Comparison of ENCODE assay signal across 10 cellular contexts in genomic region chr1:156463874-156464273, GRCh38. TPM values are rescaled to one million over a fixed set of nuclear protein-coding genes. Genes with fewer than 3 reads are reported as not detected.
DNase-seq lines count a peak whose midpoint lies in the region; ATAC-seq and TF ChIP-seq lines count a peak whose summit lies in the region.
"Had no signal": no experiment of that assay in that cellular context is flagged by ENCODE, and none has a peak within 500 bp of the region (broad histone marks: within the 10 kb centered on the region; RNA-seq: fewer than 3 reads in every experiment).

No MANE protein-coding gene starts in this region.

- peaks cover 2% of the 10 kb centered on the region for H3K79me1 ChIP-seq in neuronal stem cell (ENCODE audit: low read depth, low read length)
- no peaks in the 10 kb centered on the region for H3K79me1 ChIP-seq in H9 (ENCODE audit: insufficient read depth, low read depth, low read length, poor library complexity, severe bottlenecking)

- H2AFZ ChIP-seq in neuronal stem cell (ENCODE audit: low read length) (no peak overlapping the region), H9 (ENCODE audit: low read length) (no peak overlapping the region)

- no peak overlapping the region for H3K4me2 ChIP-seq in neuronal stem cell (ENCODE audit: insufficient read depth, low read length, poor library complexity, severe bottlenecking)
- H3K4me2 ChIP-seq in H9 (ENCODE audit: insufficient read depth, insufficient read length, low read length): no peak overlapping the region

- H2BK12ac ChIP-seq in neuronal stem cell (ENCODE audit: low read length) (no peak overlapping the region), H9 (ENCODE audit: insufficient read length, low read depth, low read length) (no peak overlapping the region)

- no peak overlapping the region for H3K27ac Mint-ChIP-seq in T-helper 2 cell treated with Interferon-gamma antibody and Interleukin-4, amounts not matched to agents 5 μg/mL and 100 μg/mL, for 36 hours
- peak overlapping the region in 1 of 3 experiments; percentile 80; a peak in 1 of 7 replicates for H3K27ac Mint-ChIP-seq in H9

- no peak for TF ChIP-seq POLR2A in transverse colon (IDR thresholded peaks at IDR 0.05)
- TF ChIP-seq POLR2A in spleen (IDR thresholded peaks at IDR 0.05): no peak

- H2BK5ac ChIP-seq in neuronal stem cell (ENCODE audit: low read length): no peak overlapping the region
- H2BK5ac ChIP-seq in H9 (ENCODE audit: insufficient read length, low read length): no peak overlapping the region

- no peaks in the 10 kb centered on the region for H3K9me3 Mint-ChIP-seq in T-helper 2 cell treated with Interferon-gamma antibody and Interleukin-4, amounts not matched to agents 5 μg/mL and 100 μg/mL, for 36 hours
- no peaks in the 10 kb centered on the region for H3K9me3 Mint-ChIP-seq in H9
- H3K9me3 Mint-ChIP-seq: activated naive CD4-positive, alpha-beta T cell treated with anti-CD3 and anti-CD28 coated beads, Interleukin-2, amount 50 U/mL, for 24 hours had no signal

- WGBS in neuronal stem cell (ENCODE audit: extremely low coverage in 2 of 2, insufficient read length in 2 of 2, insufficient replicate concordance in 1 of 2), 2 donors: no CpG with 5 or more reads among the region's 4 CpGs
- WGBS in transverse colon (ENCODE audit: low coverage in 1 of 2), 2 donors: 70 to 74% methylated on average over 2 to 4 of the region's 4 CpGs
- no CpG with 5 or more reads among the region's 4 CpGs for WGBS in H9 (ENCODE audit: extremely low coverage, insufficient read length, low lambda C conversion rate)
- WGBS in spleen, 5 donors: 79 to 94% (median 89%) methylated on average over 4 of the region's 4 CpGs

- H3K4ac ChIP-seq in neuronal stem cell (ENCODE audit: low read length) (no peak overlapping the region), H9 (ENCODE audit: low read depth, low read length) (no peak overlapping the region)

- H4K91ac ChIP-seq in neuronal stem cell (ENCODE audit: low read depth, low read length, poor library complexity): no peak overlapping the region
- no peak overlapping the region for H4K91ac ChIP-seq in H9 (ENCODE audit: insufficient read length, low read depth, low read length)

- H3K4me3 ChIP-seq in ascending aorta (peak overlapping the region in 1 of 2 donors; percentile 30), neuronal stem cell (ENCODE audit: low read length in 2 of 2) (no peak overlapping the region), transverse colon (no peak overlapping the region), spleen (no peak overlapping the region)

- no peak overlapping the region for H3K56ac ChIP-seq in H9 (ENCODE audit: insufficient read length, low read depth, low read length)

- H3K79me2 ChIP-seq in H9 (ENCODE audit: insufficient read depth, low read length): no peaks in the 10 kb centered on the region

- H4K20me1 ChIP-seq in H9 (ENCODE audit: control insufficient read depth, insufficient read depth, insufficient read length): no peaks in the 10 kb centered on the region

- H2BK15ac ChIP-seq in neuronal stem cell (ENCODE audit: low read length): no peak overlapping the region
- H2BK15ac ChIP-seq in H9 (ENCODE audit: low read depth, low read length): no peak overlapping the region

- no peak overlapping the region for H3K4me3 Mint-ChIP-seq in T-helper 2 cell treated with Interferon-gamma antibody and Interleukin-4, amounts not matched to agents 5 μg/mL and 100 μg/mL, for 36 hours
- no peak overlapping the region; a peak in 1 of 5 replicates for H3K4me3 Mint-ChIP-seq in H9
- H3K4me3 Mint-ChIP-seq: activated naive CD4-positive, alpha-beta T cell treated with anti-CD3 and anti-CD28 coated beads, Interleukin-2, amount 50 U/mL, for 24 hours had no signal

- H4K8ac ChIP-seq in neuronal stem cell (ENCODE audit: low read depth, low read length) (no peak overlapping the region), H9 (replicated peaks; ENCODE audit: insufficient read length, low read depth, low read length) (no peak overlapping the region)

- no peak overlapping the region for H3T11ph ChIP-seq in H9 (ENCODE audit: low read length)

- H3K27me3 ChIP-seq in ascending aorta (no peaks in the 10 kb centered on the region), neuronal stem cell (ENCODE audit: control insufficient read depth in 3 of 3, insufficient read depth in 3 of 3, low read depth in 1 of 3, low read length in 3 of 3) (no peaks in the 10 kb centered on the region), transverse colon (no peaks in the 10 kb centered on the region), H9 (ENCODE audit: insufficient read depth, low read length) (no peaks in the 10 kb centered on the region; the same call in 1 of the 2 replicates), spleen (replicated peaks in 1 of 7) (no peaks in the 10 kb centered on the region)

- peaks cover 16% of the 10 kb centered on the region for H3K36me3 Mint-ChIP-seq in T-helper 2 cell treated with Interferon-gamma antibody and Interleukin-4, amounts not matched to agents 5 μg/mL and 100 μg/mL, for 36 hours (ENCODE audit: low read depth)
- H3K36me3 Mint-ChIP-seq in H9 (ENCODE audit: insufficient read depth in 1 of 3, low read depth in 3 of 3): peaks cover 3 to 7% (median 4%) of the 10 kb centered on the region in 3 experiments; a peak in 4 of 7 replicates

- H3K36me3 ChIP-seq in ascending aorta (peaks cover 24 to 31% of the 10 kb centered on the region in 2 donors), neuronal stem cell (replicated peaks in 1 of 2; ENCODE audit: control insufficient read depth in 2 of 2, insufficient read depth in 2 of 2, low read length in 2 of 2) (peaks cover 6 to 15% of the 10 kb centered on the region in 2 donors), transverse colon (peaks cover 0 to 31% (median 12%) of the 10 kb centered on the region in 4 donors), spleen (peaks cover 7 to 59% (median 39%) of the 10 kb centered on the region in 6 donors)

- H3K4me1 ChIP-seq in ascending aorta (peaks cover 34 to 52% of the 10 kb centered on the region in 2 donors), neuronal stem cell (ENCODE audit: control insufficient read depth in 2 of 2, insufficient read depth in 1 of 2, low read depth in 1 of 2, low read length in 2 of 2) (peaks cover 0 to 6% of the 10 kb centered on the region in 2 donors), transverse colon (peaks cover 8 to 49% (median 43%) of the 10 kb centered on the region in 4 donors), H9 (ENCODE audit: insufficient read depth, low read length) (peaks cover 2% of the 10 kb centered on the region; the same call in 1 of the 2 replicates), spleen (peaks cover 0 to 31% (median 8%) of the 10 kb centered on the region in 6 donors)

- no peak overlapping the region for H3K14ac ChIP-seq in neuronal stem cell (ENCODE audit: low read length)
- no peak overlapping the region for H3K14ac ChIP-seq in H9 (ENCODE audit: insufficient read depth, low read length)

- no peak overlapping the region for H4K5ac ChIP-seq in H9 (ENCODE audit: insufficient read length, low read depth, low read length)

- H3K23ac ChIP-seq in neuronal stem cell (ENCODE audit: low read depth, low read length, poor library complexity) (no peak overlapping the region), H9 (ENCODE audit: insufficient read length, low read depth, low read length) (no peak overlapping the region)

- no peaks in the 10 kb centered on the region for H3K23me2 ChIP-seq in H9 (ENCODE audit: insufficient read length, low read depth, low read length, poor library complexity, severe bottlenecking)

- H2BK120ac ChIP-seq in neuronal stem cell (ENCODE audit: low read depth, low read length): no peak overlapping the region
- H2BK120ac ChIP-seq in H9 (ENCODE audit: low read depth, low read length, poor library complexity, severe bottlenecking): no peak overlapping the region

- H3K9ac ChIP-seq in neuronal stem cell (ENCODE audit: low read depth, low read length, poor library complexity): no peak overlapping the region
- no peak overlapping the region for H3K9ac ChIP-seq in H9 (ENCODE audit: extremely low read depth, insufficient read length, low read length)

- H3K27ac ChIP-seq in ascending aorta (peak overlapping the region; percentile 73 to 75), neuronal stem cell (replicated peaks; ENCODE audit: low read length) (no peak overlapping the region), transverse colon (peak overlapping the region; percentile 57 to 73 (median 70)), H9 (ENCODE audit: insufficient read length, low read depth, low read length) (no peak overlapping the region), spleen (peak overlapping the region in 4 of 8 donors; percentile 18 to 53 (median 30))

- in situ Hi-C loops in transverse colon (cut with MboI; ENCODE audit: low pct_ligation_motif_present in 1 of 4, low pct_unique_long_range_greater_than_20kb in 1 of 4, low sequenced_read_pairs in 3 of 4): no loop called here

- H3K18ac ChIP-seq in neuronal stem cell (ENCODE audit: low read length): peak overlapping the region; percentile 52
- no peak overlapping the region for H3K18ac ChIP-seq in H9 (ENCODE audit: insufficient read length, low read depth, low read length)

- DNase-seq in ascending aorta (ENCODE audit: low spot score in 2 of 2): peak in 1 of 2 donors; percentile 79
- no peak for DNase-seq in Right ventricle myocardium superior
- DNase-seq in neuronal stem cell (ENCODE audit: low spot score): no peak
- DNase-seq in transverse colon: no peak
- no peak for DNase-seq in T-helper 2 cell treated with Interferon-gamma antibody and Interleukin-4, amounts not matched to agents 5 μg/mL and 100 μg/mL, for 36 hours (ENCODE audit: low spot score)
- DNase-seq in H9: no peak
- DNase-seq in spleen: no peak
- DNase-seq: NCI-H524 had no signal

- peak; percentile 33 for ATAC-seq in Right ventricle myocardium superior (ENCODE audit: poor library complexity)
- ATAC-seq in HG02798 (IDR thresholded peaks at IDR 0.05; ENCODE audit: poor library complexity, unreplicated experiment): no peak

- H3K27me3 Mint-ChIP-seq in T-helper 2 cell treated with Interferon-gamma antibody and Interleukin-4, amounts not matched to agents 5 μg/mL and 100 μg/mL, for 36 hours (ENCODE audit: low read depth): no peaks in the 10 kb centered on the region
- H3K27me3 Mint-ChIP-seq in H9 (ENCODE audit: low read depth): peaks cover 1% of the 10 kb centered on the region; the same call in 1 of the 2 replicates
- H3K27me3 Mint-ChIP-seq: activated naive CD4-positive, alpha-beta T cell treated with anti-CD3 and anti-CD28 coated beads, Interleukin-2, amount 50 U/mL, for 24 hours had no signal

- no peak overlapping the region for H2BK20ac ChIP-seq in H9 (ENCODE audit: low read depth, low read length, poor library complexity, severe bottlenecking)

- peak; percentile 76 for TF ChIP-seq EP300 in transverse colon (IDR thresholded peaks at IDR 0.05; ENCODE audit: low read depth)

- H2AK5ac ChIP-seq in neuronal stem cell (ENCODE audit: low read depth, low read length): no peak overlapping the region
- H2AK5ac ChIP-seq in H9 (ENCODE audit: insufficient read length, low read length): no peak overlapping the region

- H3K9me3 ChIP-seq in ascending aorta: no peaks in the 10 kb centered on the region
- H3K9me3 ChIP-seq in neuronal stem cell (replicated peaks in 1 of 2; ENCODE audit: control insufficient read depth in 2 of 2, insufficient read depth in 1 of 2, low read depth in 1 of 2, low read length in 2 of 2): no peaks in the 10 kb centered on the region
- no peaks in the 10 kb centered on the region for H3K9me3 ChIP-seq in transverse colon
- H3K9me3 ChIP-seq in H9 (ENCODE audit: control insufficient read depth, low read depth, low read length): no peaks in the 10 kb centered on the region
- H3K9me3 ChIP-seq in spleen: no peaks in the 10 kb centered on the region

- intact Hi-C loops in ascending aorta (cut with DNase I) (no loop called here), Right ventricle myocardium superior (cut with DNase I) (no loop called here), transverse colon (cut with DNase I; ENCODE audit: low total_unique reads) (no loop called here), spleen (cut with DNase I; ENCODE audit: low total_unique reads) (no loop called here)

- peaks cover 1% of the 10 kb centered on the region for H3K4me1 Mint-ChIP-seq in T-helper 2 cell treated with Interferon-gamma antibody and Interleukin-4, amounts not matched to agents 5 μg/mL and 100 μg/mL, for 36 hours (ENCODE audit: low read depth)
- H3K4me1 Mint-ChIP-seq in H9: peaks cover 36 to 45% of the 10 kb centered on the region in 2 experiments

- no peak for TF ChIP-seq CTCF in ascending aorta (IDR thresholded peaks at IDR 0.05)
- no peak for TF ChIP-seq CTCF in transverse colon (IDR thresholded peaks at IDR 0.05)
- no peak for TF ChIP-seq CTCF in H9 (conservative IDR thresholded peaks at IDR 0.05)
- TF ChIP-seq CTCF in spleen (IDR thresholded peaks at IDR 0.05 in 8 of 11, conservative IDR thresholded peaks at IDR 0.05 in 3 of 11): no peak

RNA-seq across cellular contexts. Expression of gene MEF2D, which starts 36.7 kb away (rescaled TPM):
- total RNA-seq in ascending aorta (106 TPM), Right ventricle myocardium superior (96.6 TPM), transverse colon (100 to 1,000 TPM in 1 of 4 donors, 10 to 100 TPM in 3; 26.1 to 200 (median 85.7) TPM), H9 (2021) (18.7 and 20.8 TPM in 2 replicates), spleen (100 to 1,000 TPM in 1 of 7 donors, 10 to 100 TPM in 6; 56.0 to 103 (median 71.4) TPM)
- polyA plus RNA-seq in neuronal stem cell (2013, experiment 1 of 2): 8.4 TPM
- 9.2 TPM for polyA plus RNA-seq in neuronal stem cell (2013, experiment 2 of 2)
- 10 to 100 TPM in 1 of 3 donors, 1 to 10 TPM in 2; 7.4 to 22.5 (median 7.6) TPM for polyA plus RNA-seq in spleen

Comparison
In these comparisons a context has a peak if more than half of its experiments do, and no peak if none do; other contexts are left out.
1. H3K27ac ChIP-seq: peak in ascending aorta (2 of 2) and transverse colon (4 of 4); none in neuronal stem cell (single experiment) and H9 (single experiment).